In the genomic region with DNA sequence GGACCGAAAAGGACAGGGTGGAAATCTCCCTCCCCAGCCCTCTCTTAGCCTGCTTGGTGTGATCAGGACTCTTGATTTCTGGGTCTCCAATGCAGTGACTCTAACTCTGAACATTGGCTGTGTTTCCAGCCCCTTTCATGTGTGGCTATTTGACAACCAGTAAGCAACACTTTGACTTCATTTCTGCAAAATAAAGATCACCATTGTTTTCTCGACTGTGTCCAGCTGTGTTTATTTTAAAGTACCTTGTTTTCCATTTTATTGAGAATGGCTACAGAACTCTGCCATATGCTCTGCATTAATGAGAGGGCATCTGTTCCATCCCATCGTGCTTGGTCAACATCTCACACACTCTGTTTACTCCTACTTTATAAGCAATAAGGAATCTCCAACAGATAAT, we compare ENCODE assay signal across 15 cellular contexts.
DNase-seq lines count a peak whose midpoint lies in the region; ATAC-seq and TF ChIP-seq lines count a peak whose summit lies in the region.
"Had no signal": no experiment of that assay in that cellular context is flagged by ENCODE, and none has a peak within 500 bp of the region (broad histone marks: within the 10 kb centered on the region; RNA-seq: fewer than 3 reads in every experiment).

No MANE protein-coding gene starts in this region.

- no peaks in the 10 kb centered on the region for H3K9me3 Mint-ChIP-seq in activated naive CD4-positive, alpha-beta T cell treated with anti-CD3 and anti-CD28 coated beads for 36 hours
- no peaks in the 10 kb centered on the region for H3K9me3 Mint-ChIP-seq in activated naive CD4-positive, alpha-beta T cell treated with anti-CD3 and anti-CD28 coated beads, Interleukin-2, amount 50 U/mL, for 72 hours
- H3K9me3 Mint-ChIP-seq: mesothelial cell of epicardium had no signal

- H2AFZ ChIP-seq in trophoblast cell (ENCODE audit: insufficient read depth, low read length, poor library complexity): no peak overlapping the region

- H3K36me3 Mint-ChIP-seq in activated naive CD4-positive, alpha-beta T cell treated with anti-CD3 and anti-CD28 coated beads for 36 hours (ENCODE audit: low read depth): no peaks in the 10 kb centered on the region
- no peaks in the 10 kb centered on the region for H3K36me3 Mint-ChIP-seq in activated naive CD4-positive, alpha-beta T cell treated with anti-CD3 and anti-CD28 coated beads, Interleukin-2, amount 50 U/mL, for 72 hours
- H3K36me3 Mint-ChIP-seq: mesothelial cell of epicardium had no signal

- H3K27ac ChIP-seq in temporal lobe (ENCODE audit: low read depth, low read length): peak overlapping the region; percentile 19
- no peak overlapping the region for H3K27ac ChIP-seq in trophoblast cell (ENCODE audit: low read depth, low read length)
- H3K27ac ChIP-seq: pancreas, thyroid gland had no signal

- H3K4me3 Mint-ChIP-seq in activated naive CD4-positive, alpha-beta T cell treated with anti-CD3 and anti-CD28 coated beads for 36 hours: no peak overlapping the region
- H3K4me3 Mint-ChIP-seq: mesothelial cell of epicardium had no signal

- peaks cover 2% of the 10 kb centered on the region for H3K9me3 ChIP-seq in trophoblast cell (ENCODE audit: insufficient read depth, low read depth, low read length)
- H3K9me3 ChIP-seq: pancreas, thyroid gland had no signal

- no peak overlapping the region for H3K4me3 ChIP-seq in fibroblast of villous mesenchyme (ENCODE audit: low read depth, low read length)
- H3K4me3 ChIP-seq in trophoblast cell (ENCODE audit: low read depth, low read length): no peak overlapping the region
- H3K4me3 ChIP-seq: pancreas, thyroid gland had no signal

- no peaks in the 10 kb centered on the region for H3K79me1 ChIP-seq in trophoblast cell (ENCODE audit: low read length)

- H4K12ac ChIP-seq in trophoblast cell (ENCODE audit: low read depth, low read length): no peak overlapping the region

- H3K36me3 ChIP-seq in trophoblast cell (ENCODE audit: control insufficient read depth in 1 of 2, insufficient read depth in 2 of 2, low read length in 2 of 2): no peaks in the 10 kb centered on the region
- H3K36me3 ChIP-seq: pancreas, thyroid gland had no signal

- no peak overlapping the region for H3K23ac ChIP-seq in trophoblast cell (ENCODE audit: low read length)

- H3K4me1 Mint-ChIP-seq in activated naive CD4-positive, alpha-beta T cell treated with anti-CD3 and anti-CD28 coated beads for 36 hours (ENCODE audit: low read depth): peaks cover 78% of the 10 kb centered on the region

- WGBS in trophoblast cell (ENCODE audit: extremely low coverage, insufficient coverage, insufficient read length): no CpG with 5 or more reads among the region's 3 CpGs

- H2BK12ac ChIP-seq in trophoblast cell (ENCODE audit: low read length): no peak overlapping the region

- intact Hi-C loops in activated naive CD4-positive, alpha-beta T cell treated with anti-CD3 and anti-CD28 coated beads for 36 hours (cut with micrococcal nuclease): loop anchor here (1.0 to 5.0 kb wide), 8 partner anchors 7 to 383 kb away; a partner anchor contains a TSS

- no peak overlapping the region for H3K9ac ChIP-seq in trophoblast cell (ENCODE audit: low read length)

- CTCF ChIA-PET in activated naive CD4-positive, alpha-beta T cell treated with anti-CD3 and anti-CD28 coated beads for 36 hours (lab: Charles Lee): interaction anchor here (0.8 to 6.5 kb wide), 9 partner anchors 11 to 111 kb away, joined by 3 to 130 read pairs (median 22); a partner anchor contains a TSS

- no peak for TF ChIP-seq CTCF in fibroblast of villous mesenchyme (IDR thresholded peaks at IDR 0.05; ENCODE audit: insufficient read depth, low read depth, low read length)

- H3K4ac ChIP-seq in trophoblast cell (ENCODE audit: low read depth, low read length): no peak overlapping the region

- no peak overlapping the region for H2BK5ac ChIP-seq in trophoblast cell (ENCODE audit: low read depth, low read length, poor library complexity)

- H4K8ac ChIP-seq in trophoblast cell (ENCODE audit: low read depth, low read length): no peak overlapping the region

- ATAC-seq in activated naive CD4-positive, alpha-beta T cell treated with anti-CD3 and anti-CD28 coated beads, Interleukin-2, amount 50 U/mL, for 72 hours: no peak
- ATAC-seq in HG03280 (IDR thresholded peaks at IDR 0.05; ENCODE audit: unreplicated experiment): no peak
- no peak for ATAC-seq in HG03039 (IDR thresholded peaks at IDR 0.05; ENCODE audit: unreplicated experiment)
- ATAC-seq: activated CD4-positive, CD25-positive, alpha-beta regulatory T cell treated with anti-CD3 and anti-CD28 coated beads, Interleukin-2, amount 50 U/mL, for 24 hours; pancreas; PC-3 had no signal

- H3K27me3 Mint-ChIP-seq in activated naive CD4-positive, alpha-beta T cell treated with anti-CD3 and anti-CD28 coated beads for 36 hours (ENCODE audit: low read depth): no peaks in the 10 kb centered on the region

- no peak overlapping the region for H2AK5ac ChIP-seq in trophoblast cell (ENCODE audit: low read length)

- H3K4me1 ChIP-seq in trophoblast cell (ENCODE audit: control insufficient read depth in 1 of 2, insufficient read depth in 2 of 2, low read length in 2 of 2): no peaks in the 10 kb centered on the region
- H3K4me1 ChIP-seq: pancreas had no signal

- H4K91ac ChIP-seq in trophoblast cell (ENCODE audit: low read depth, low read length): no peak overlapping the region

- peak overlapping the region; percentile 92 for H3K27ac Mint-ChIP-seq in activated naive CD4-positive, alpha-beta T cell treated with anti-CD3 and anti-CD28 coated beads for 36 hours
- H3K27ac Mint-ChIP-seq in activated naive CD4-positive, alpha-beta T cell treated with anti-CD3 and anti-CD28 coated beads, Interleukin-2, amount 50 U/mL, for 72 hours: peak overlapping the region in 1 of 2 donors; percentile 92
- H3K27ac Mint-ChIP-seq: mesothelial cell of epicardium had no signal

- no peak overlapping the region for H3K14ac ChIP-seq in trophoblast cell (ENCODE audit: low read length)

- no peak overlapping the region for H2BK120ac ChIP-seq in trophoblast cell (ENCODE audit: insufficient read depth, low read length, poor library complexity)

- H3K79me2 ChIP-seq in trophoblast cell (ENCODE audit: control insufficient read depth, insufficient read depth, low read length, poor library complexity): no peaks in the 10 kb centered on the region

- no peak overlapping the region for H3K4me2 ChIP-seq in trophoblast cell (ENCODE audit: low read length)

- DNase-seq in activated naive CD4-positive, alpha-beta T cell treated with anti-CD3 and anti-CD28 coated beads for 36 hours: no peak
- DNase-seq in activated naive CD4-positive, alpha-beta T cell treated with anti-CD3 and anti-CD28 coated beads, Interleukin-2, amount 50 U/mL, for 72 hours (ENCODE audit: low spot score in 2 of 2): no peak
- DNase-seq in NCI-H774 (lab: John Stamatoyannopoulos, UW): peak; percentile 29
- DNase-seq in fibroblast of villous mesenchyme (ENCODE audit: low read depth): peak; percentile 4
- DNase-seq in trophoblast cell: no peak
- DNase-seq: islet precursor cell; pancreas; PC-3; stimulated activated CD4-positive, alpha-beta T cell treated with anti-CD3 and anti-CD28 coated beads, Interleukin-12 subunit alpha, Interleukin-12 subunit beta, amount 100 ng/mL, for 4 hours had no signal

- no peaks in the 10 kb centered on the region for H3K27me3 ChIP-seq in trophoblast cell (ENCODE audit: insufficient read depth, low read length)
- H3K27me3 ChIP-seq: thyroid gland had no signal

- no peak overlapping the region for H3K18ac ChIP-seq in trophoblast cell (ENCODE audit: low read length)

Comparison
In these comparisons a context has a peak if more than half of its experiments do, and no peak if none do; other contexts are left out.
1. DNase-seq: peak in NCI-H774 (single experiment) and fibroblast of villous mesenchyme (single experiment); none in activated naive CD4-positive, alpha-beta T cell treated with anti-CD3 and anti-CD28 coated beads for 36 hours (single experiment), activated naive CD4-positive, alpha-beta T cell treated with anti-CD3 and anti-CD28 coated beads, Interleukin-2, amount 50 U/mL, for 72 hours (0 of 2) and trophoblast cell (0 of 2).